ENCODE assay signal across 12 cellular contexts in the genomic region with DNA sequence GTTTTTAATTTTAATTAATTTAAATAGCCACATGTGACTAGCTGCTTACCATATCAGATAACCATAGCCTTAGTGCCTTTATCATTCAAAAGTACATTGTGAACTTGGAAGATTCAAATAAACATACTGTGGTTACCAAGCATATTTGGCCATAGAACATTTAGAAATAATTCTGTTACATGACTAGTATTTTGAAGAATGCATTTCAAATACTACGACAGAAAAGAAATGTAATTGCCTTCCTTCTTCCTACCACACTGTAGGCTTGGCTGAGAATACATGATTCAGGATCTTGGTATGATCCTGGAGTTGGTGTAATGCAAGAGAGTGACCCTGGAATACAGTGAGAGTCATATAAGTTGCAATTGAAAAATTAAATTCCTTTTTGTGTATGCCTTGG.
A peak's percentile ranks its signal among the peaks of the same experiment; 100 is the strongest.
DNase-seq lines count a peak whose midpoint lies in the region; TF ChIP-seq lines count a peak whose summit lies in the region.
"Had no signal": no experiment of that assay in that cellular context is flagged by ENCODE, and none has a peak within 500 bp of the region (broad histone marks: within the 10 kb centered on the region; RNA-seq: fewer than 3 reads in every experiment).

No MANE protein-coding gene starts in this region.

- peak overlapping the region; percentile 13 for H3K27ac Mint-ChIP-seq in activated naive CD8-positive, alpha-beta T cell
- no peak overlapping the region for H3K27ac Mint-ChIP-seq in activated naive CD8-positive, alpha-beta T cell treated with anti-CD3 and anti-CD28 coated beads for 36 hours
- H3K27ac Mint-ChIP-seq in Calu3 (ENCODE audit: unreplicated experiment): no peak overlapping the region

- H3K4me3 ChIP-seq in hepatocyte: no peak overlapping the region
- H3K4me3 ChIP-seq in thyroid gland (replicated peaks in 1 of 3): no peak overlapping the region
- H3K4me3 ChIP-seq: lower lobe of right lung had no signal

- H3K27me3 Mint-ChIP-seq in activated naive CD8-positive, alpha-beta T cell: peaks cover 1% of the 10 kb centered on the region
- H3K27me3 Mint-ChIP-seq in activated naive CD8-positive, alpha-beta T cell treated with anti-CD3 and anti-CD28 coated beads for 36 hours: peaks cover 4% of the 10 kb centered on the region
- no peaks in the 10 kb centered on the region for H3K27me3 Mint-ChIP-seq in Calu3 (ENCODE audit: unreplicated experiment)

- 80% methylated on average over 1 of the region's 1 CpG for WGBS in hepatocyte (ENCODE audit: low lambda C conversion rate, missing lambda C conversion rate)
- WGBS in thyroid gland, 2 donors: 65 to 81% methylated on average over 1 of the region's 1 CpG

- no peaks in the 10 kb centered on the region for H3K9me3 Mint-ChIP-seq in activated naive CD8-positive, alpha-beta T cell (ENCODE audit: low read depth)
- H3K9me3 Mint-ChIP-seq in activated naive CD8-positive, alpha-beta T cell treated with anti-CD3 and anti-CD28 coated beads for 36 hours: no peaks in the 10 kb centered on the region
- H3K9me3 Mint-ChIP-seq in Calu3 (ENCODE audit: low read depth, unreplicated experiment): no peaks in the 10 kb centered on the region

- H3K4me3 Mint-ChIP-seq in activated naive CD8-positive, alpha-beta T cell: no peak overlapping the region
- H3K4me3 Mint-ChIP-seq in activated naive CD8-positive, alpha-beta T cell treated with anti-CD3 and anti-CD28 coated beads for 36 hours: no peak overlapping the region
- no peak overlapping the region for H3K4me3 Mint-ChIP-seq in Calu3 (ENCODE audit: low read depth, unreplicated experiment)

- TF ChIP-seq POLR2A in thyroid gland (IDR thresholded peaks at IDR 0.05): no peak

- H3K27ac ChIP-seq in hepatocyte (peak overlapping the region; percentile 54), thyroid gland (peak overlapping the region; percentile 19 to 28 (median 20))

- H3K4me1 ChIP-seq in hepatocyte (ENCODE audit: insufficient read depth) (peaks cover 10% of the 10 kb centered on the region), thyroid gland (peaks cover 11 to 31% of the 10 kb centered on the region in 2 donors)

- intact Hi-C loops in thyroid gland (cut with DNase I) (no loop called here), Calu3 (cut with micrococcal nuclease; ENCODE audit: unreplicated experiment) (no loop called here)

- H3K36me3 ChIP-seq in hepatocyte (replicated peaks; ENCODE audit: insufficient read depth, low read depth): no peaks in the 10 kb centered on the region
- H3K36me3 ChIP-seq in thyroid gland: no peaks in the 10 kb centered on the region
- H3K36me3 ChIP-seq: lower lobe of right lung had no signal

- CTCF ChIA-PET in Calu3 (lab: Charles Lee): no interaction called here

- TF ChIP-seq CTCF in hepatocyte (IDR thresholded peaks at IDR 0.05; ENCODE audit: poor library complexity) (no peak), thyroid gland (IDR thresholded peaks at IDR 0.05) (no peak), Calu3 (IDR thresholded peaks at IDR 0.05; ENCODE audit: unreplicated experiment) (no peak)

- no peak overlapping the region for H3K4me2 ChIP-seq in hepatocyte

- BruUV-seq in Calu3 (replicated peaks; lab: Mats Ljungman, UMichigan): no TSS peak

- H3K79me2 ChIP-seq in hepatocyte: no peaks in the 10 kb centered on the region

- H3K4me1 Mint-ChIP-seq in activated naive CD8-positive, alpha-beta T cell (ENCODE audit: low read depth): peaks cover 32% of the 10 kb centered on the region
- H3K4me1 Mint-ChIP-seq in activated naive CD8-positive, alpha-beta T cell treated with anti-CD3 and anti-CD28 coated beads for 36 hours: peaks cover 41% of the 10 kb centered on the region
- no peaks in the 10 kb centered on the region for H3K4me1 Mint-ChIP-seq in Calu3 (ENCODE audit: low read depth, unreplicated experiment)

- H2AFZ ChIP-seq in hepatocyte: no peak overlapping the region

- no peak for DNase-seq in activated naive CD8-positive, alpha-beta T cell treated with anti-CD3 and anti-CD28 coated beads for 36 hours
- peak; percentile 98 for DNase-seq in amniotic epithelial cell (ENCODE audit: low read depth)
- no peak for DNase-seq in hepatocyte (ENCODE audit: low spot score)
- DNase-seq in thyroid gland: no peak
- no peak for DNase-seq in DMS 273 (lab: John Stamatoyannopoulos, UW; ENCODE audit: unreplicated experiment)
- no peak for DNase-seq in Calu3
- DNase-seq in KG1 (lab: John Stamatoyannopoulos, UW): no peak
- DNase-seq: BE2C; lower lobe of right lung; NCI-H1417; stimulated activated CD4-positive, alpha-beta T cell treated with anti-CD3 and anti-CD28 coated beads, Interleukin-2, amount 100 ng/mL, for 24 hours had no signal

- H3K9me3 ChIP-seq in hepatocyte (ENCODE audit: low read depth) (no peaks in the 10 kb centered on the region), thyroid gland (no peaks in the 10 kb centered on the region)
- H3K9me3 ChIP-seq: BE2C, lower lobe of right lung had no signal

- H3K27me3 ChIP-seq in hepatocyte (no peaks in the 10 kb centered on the region), thyroid gland (no peaks in the 10 kb centered on the region)
- H3K27me3 ChIP-seq: BE2C had no signal

- H4K20me1 ChIP-seq in hepatocyte (ENCODE audit: insufficient read depth, poor library complexity, severe bottlenecking): no peaks in the 10 kb centered on the region

- no peaks in the 10 kb centered on the region for H3K36me3 Mint-ChIP-seq in activated naive CD8-positive, alpha-beta T cell
- H3K36me3 Mint-ChIP-seq in activated naive CD8-positive, alpha-beta T cell treated with anti-CD3 and anti-CD28 coated beads for 36 hours: no peaks in the 10 kb centered on the region
- H3K36me3 Mint-ChIP-seq in Calu3 (ENCODE audit: insufficient read depth, unreplicated experiment): no peaks in the 10 kb centered on the region

- H3K9me2 ChIP-seq in hepatocyte (replicated peaks; ENCODE audit: insufficient read depth): no peaks in the 10 kb centered on the region
